In the genomic region with DNA sequence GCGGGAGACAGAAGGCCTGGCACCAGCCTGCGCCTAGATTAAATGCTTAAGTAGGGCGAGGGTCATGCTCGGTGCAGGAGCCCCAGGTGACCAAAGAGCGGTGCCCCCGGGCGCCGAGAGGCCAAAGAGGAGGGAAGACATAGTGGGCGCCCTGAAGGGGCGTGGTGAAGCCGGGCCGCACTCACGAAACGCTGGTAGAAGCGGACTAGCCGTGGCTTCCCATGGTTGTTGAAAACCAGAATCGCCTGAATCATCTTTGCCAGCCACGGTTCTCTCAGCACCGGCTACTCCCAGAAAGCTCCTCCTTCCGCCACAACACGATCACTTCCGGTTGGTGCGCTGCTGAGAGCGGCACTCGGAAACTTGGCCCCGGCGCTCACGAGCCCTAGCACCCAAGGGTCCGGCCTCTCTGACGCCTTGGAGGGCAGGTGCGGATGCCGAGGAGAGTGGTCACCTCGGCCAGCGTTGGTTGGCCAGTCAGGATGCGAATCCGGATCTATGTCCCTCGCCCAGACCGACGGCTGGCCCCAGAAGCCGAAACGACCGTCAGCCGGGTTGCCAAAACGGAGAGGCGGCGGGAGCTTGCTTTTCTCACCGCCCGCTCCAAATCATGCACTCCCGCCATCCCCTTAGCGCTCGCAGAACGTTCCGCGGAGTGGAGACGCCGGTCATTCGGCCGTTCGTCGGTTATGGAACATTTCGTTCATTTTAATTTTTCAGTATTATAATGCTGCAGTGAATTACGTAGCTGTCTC, we compare ENCODE assay signal across 1 cellular context.
TF ChIP-seq lines count a peak whose summit lies in the region.

Gene AP3S2 (minus strand): TSS at position 299 of the 755 bp plus-strand sequence. CDS start 45 bp downstream, at position 254.

TF ChIP-seq in HepG2, 621 proteins besides CTCF, POLR2A, EP300 and RAD21 (continued from another document and continues in another):
- TF ChIP-seq ETS1 (CRISPR knock-in tag; IDR thresholded peaks at IDR 0.05): peak; percentile 95
- TF ChIP-seq GLMP (CRISPR knock-in tag; IDR thresholded peaks at IDR 0.05; ENCODE audit: borderline replicate concordance): no peak
- peak; percentile 92 for TF ChIP-seq MYC (CRISPR knock-in tag; IDR thresholded peaks at IDR 0.05; ENCODE audit: borderline replicate concordance)
- no peak for TF ChIP-seq ZNF101 (CRISPR knock-in tag; IDR thresholded peaks at IDR 0.05; ENCODE audit: borderline replicate concordance, low read depth)
- TF ChIP-seq RFXAP (CRISPR knock-in tag; IDR thresholded peaks at IDR 0.05; ENCODE audit: borderline replicate concordance): peak; percentile 88
- TF ChIP-seq, protein P1, sequence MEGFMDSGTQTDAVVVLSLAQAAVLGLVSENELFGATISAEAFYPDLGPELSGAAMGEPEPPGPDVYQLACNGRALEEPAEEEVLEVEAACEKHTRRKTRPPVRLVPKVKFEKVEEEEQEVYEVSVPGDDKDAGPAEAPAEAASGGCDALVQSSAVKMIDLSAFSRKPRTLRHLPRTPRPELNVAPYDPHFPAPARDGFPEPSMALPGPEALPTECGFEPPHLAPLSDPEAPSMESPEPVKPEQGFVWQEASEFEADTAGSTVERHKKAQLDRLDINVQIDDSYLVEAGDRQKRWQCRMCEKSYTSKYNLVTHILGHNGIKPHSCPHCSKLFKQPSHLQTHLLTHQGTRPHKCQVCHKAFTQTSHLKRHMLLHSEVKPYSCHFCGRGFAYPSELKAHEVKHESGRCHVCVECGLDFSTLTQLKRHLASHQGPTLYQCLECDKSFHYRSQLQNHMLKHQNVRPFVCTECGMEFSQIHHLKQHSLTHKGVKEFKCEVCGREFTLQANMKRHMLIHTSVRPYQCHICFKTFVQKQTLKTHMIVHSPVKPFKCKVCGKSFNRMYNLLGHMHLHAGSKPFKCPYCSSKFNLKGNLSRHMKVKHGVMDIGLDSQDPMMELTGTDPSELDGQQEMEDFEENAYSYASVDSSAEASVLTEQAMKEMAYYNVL (CRISPR knock-in tag; IDR thresholded peaks at IDR 0.05; ENCODE audit: borderline replicate concordance): peak; percentile 74; the same call in 1 of the 2 replicates
- no peak for TF ChIP-seq HMGA1 (CRISPR knock-in tag; conservative IDR thresholded peaks at IDR 0.05)
- TF ChIP-seq ATM (IDR thresholded peaks at IDR 0.05; ENCODE audit: borderline replicate concordance): no peak
- no peak; the same call in 1 of the 2 replicates for TF ChIP-seq ZNF672 (CRISPR knock-in tag; IDR thresholded peaks at IDR 0.05)
- peak; percentile 99 for TF ChIP-seq POGZ (CRISPR knock-in tag; IDR thresholded peaks at IDR 0.05)
- no peak; the same call in 1 of the 2 replicates for TF ChIP-seq ZNF570 (CRISPR knock-in tag; IDR thresholded peaks at IDR 0.05; ENCODE audit: borderline replicate concordance)
- TF ChIP-seq ZNF343 (CRISPR knock-in tag; IDR thresholded peaks at IDR 0.05): no peak
- peak; percentile 90 for TF ChIP-seq RCOR2 (CRISPR knock-in tag; IDR thresholded peaks at IDR 0.05)
- TF ChIP-seq ZNF17 (CRISPR knock-in tag; IDR thresholded peaks at IDR 0.05): no peak
- no peak for TF ChIP-seq ZNF317 (CRISPR knock-in tag; IDR thresholded peaks at IDR 0.05)
- TF ChIP-seq ZFP90 (CRISPR knock-in tag; IDR thresholded peaks at IDR 0.05; ENCODE audit: borderline replicate concordance): no peak
- peak; percentile 64 for TF ChIP-seq ZNF615 (CRISPR knock-in tag; IDR thresholded peaks at IDR 0.05; ENCODE audit: borderline replicate concordance)
- TF ChIP-seq, protein P2, sequence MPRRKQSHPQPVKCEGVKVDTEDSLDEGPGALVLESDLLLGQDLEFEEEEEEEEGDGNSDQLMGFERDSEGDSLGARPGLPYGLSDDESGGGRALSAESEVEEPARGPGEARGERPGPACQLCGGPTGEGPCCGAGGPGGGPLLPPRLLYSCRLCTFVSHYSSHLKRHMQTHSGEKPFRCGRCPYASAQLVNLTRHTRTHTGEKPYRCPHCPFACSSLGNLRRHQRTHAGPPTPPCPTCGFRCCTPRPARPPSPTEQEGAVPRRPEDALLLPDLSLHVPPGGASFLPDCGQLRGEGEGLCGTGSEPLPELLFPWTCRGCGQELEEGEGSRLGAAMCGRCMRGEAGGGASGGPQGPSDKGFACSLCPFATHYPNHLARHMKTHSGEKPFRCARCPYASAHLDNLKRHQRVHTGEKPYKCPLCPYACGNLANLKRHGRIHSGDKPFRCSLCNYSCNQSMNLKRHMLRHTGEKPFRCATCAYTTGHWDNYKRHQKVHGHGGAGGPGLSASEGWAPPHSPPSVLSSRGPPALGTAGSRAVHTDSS (CRISPR knock-in tag; conservative IDR thresholded peaks at IDR 0.05): no peak
- TF ChIP-seq ZNF543 (CRISPR knock-in tag; IDR thresholded peaks at IDR 0.05): peak; percentile 66; the same call in 1 of the 2 replicates
- peak; percentile 92 for TF ChIP-seq ZMYM3 (CRISPR knock-in tag; IDR thresholded peaks at IDR 0.05)
- TF ChIP-seq PHF5A (CRISPR knock-in tag; IDR thresholded peaks at IDR 0.05; ENCODE audit: low read depth, unreplicated experiment): peak; percentile 98
- TF ChIP-seq MXD4 (CRISPR knock-in tag; IDR thresholded peaks at IDR 0.05): peak; percentile 94
- TF ChIP-seq ZNF121 (CRISPR knock-in tag; IDR thresholded peaks at IDR 0.05): peak; percentile 50; the same call in 1 of the 2 replicates
- TF ChIP-seq NFKBIZ (CRISPR knock-in tag; IDR thresholded peaks at IDR 0.05): peak; percentile 87
- TF ChIP-seq EEA1 (CRISPR knock-in tag; IDR thresholded peaks at IDR 0.05; ENCODE audit: borderline replicate concordance): no peak; the same call in 1 of the 2 replicates
- peak; percentile 88 for TF ChIP-seq ZBTB34 (CRISPR knock-in tag; IDR thresholded peaks at IDR 0.05)
- TF ChIP-seq ZSCAN21 (CRISPR knock-in tag; IDR thresholded peaks at IDR 0.05; ENCODE audit: borderline replicate concordance): peak; percentile 93
- TF ChIP-seq ZNF572 (CRISPR knock-in tag; IDR thresholded peaks at IDR 0.05): peak; percentile 91; the same call in 1 of the 2 replicates
- TF ChIP-seq CBX2 (IDR thresholded peaks at IDR 0.05; ENCODE audit: low read depth, low read length): no peak; the same call in 1 of the 2 replicates
- peak; percentile 49; the same call in 1 of the 2 replicates for TF ChIP-seq CBX2 (CRISPR knock-in tag; IDR thresholded peaks at IDR 0.05; ENCODE audit: low read depth)
- TF ChIP-seq DNMT1 (CRISPR knock-in tag; IDR thresholded peaks at IDR 0.05): peak; percentile 89; the same call in 1 of the 2 replicates
- TF ChIP-seq BORCS8-MEF2B (CRISPR knock-in tag; IDR thresholded peaks at IDR 0.05): peak; percentile 95
- TF ChIP-seq MBNL3 (CRISPR knock-in tag; conservative IDR thresholded peaks at IDR 0.05): no peak
- peak; percentile 99; the same call in 1 of the 2 replicates for TF ChIP-seq ZNF550 (CRISPR knock-in tag; IDR thresholded peaks at IDR 0.05; ENCODE audit: borderline replicate concordance)
- TF ChIP-seq FOXC1 (CRISPR knock-in tag; IDR thresholded peaks at IDR 0.05; ENCODE audit: borderline replicate concordance): peak; percentile 89; the same call in 1 of the 2 replicates
- TF ChIP-seq, protein P3, sequence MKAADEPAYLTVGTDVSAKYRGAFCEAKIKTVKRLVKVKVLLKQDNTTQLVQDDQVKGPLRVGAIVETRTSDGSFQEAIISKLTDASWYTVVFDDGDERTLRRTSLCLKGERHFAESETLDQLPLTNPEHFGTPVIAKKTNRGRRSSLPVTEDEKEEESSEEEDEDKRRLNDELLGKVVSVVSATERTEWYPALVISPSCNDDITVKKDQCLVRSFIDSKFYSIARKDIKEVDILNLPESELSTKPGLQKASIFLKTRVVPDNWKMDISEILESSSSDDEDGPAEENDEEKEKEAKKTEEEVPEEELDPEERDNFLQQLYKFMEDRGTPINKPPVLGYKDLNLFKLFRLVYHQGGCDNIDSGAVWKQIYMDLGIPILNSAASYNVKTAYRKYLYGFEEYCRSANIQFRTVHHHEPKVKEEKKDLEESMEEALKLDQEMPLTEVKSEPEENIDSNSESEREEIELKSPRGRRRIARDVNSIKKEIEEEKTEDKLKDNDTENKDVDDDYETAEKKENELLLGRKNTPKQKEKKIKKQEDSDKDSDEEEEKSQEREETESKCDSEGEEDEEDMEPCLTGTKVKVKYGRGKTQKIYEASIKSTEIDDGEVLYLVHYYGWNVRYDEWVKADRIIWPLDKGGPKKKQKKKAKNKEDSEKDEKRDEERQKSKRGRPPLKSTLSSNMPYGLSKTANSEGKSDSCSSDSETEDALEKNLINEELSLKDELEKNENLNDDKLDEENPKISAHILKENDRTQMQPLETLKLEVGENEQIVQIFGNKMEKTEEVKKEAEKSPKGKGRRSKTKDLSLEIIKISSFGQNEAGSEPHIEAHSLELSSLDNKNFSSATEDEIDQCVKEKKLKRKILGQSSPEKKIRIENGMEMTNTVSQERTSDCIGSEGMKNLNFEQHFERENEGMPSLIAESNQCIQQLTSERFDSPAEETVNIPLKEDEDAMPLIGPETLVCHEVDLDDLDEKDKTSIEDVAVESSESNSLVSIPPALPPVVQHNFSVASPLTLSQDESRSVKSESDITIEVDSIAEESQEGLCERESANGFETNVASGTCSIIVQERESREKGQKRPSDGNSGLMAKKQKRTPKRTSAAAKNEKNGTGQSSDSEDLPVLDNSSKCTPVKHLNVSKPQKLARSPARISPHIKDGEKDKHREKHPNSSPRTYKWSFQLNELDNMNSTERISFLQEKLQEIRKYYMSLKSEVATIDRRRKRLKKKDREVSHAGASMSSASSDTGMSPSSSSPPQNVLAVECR (CRISPR knock-in tag; IDR thresholded peaks at IDR 0.05; ENCODE audit: borderline replicate concordance): peak; percentile 98
- TF ChIP-seq, protein P4, sequence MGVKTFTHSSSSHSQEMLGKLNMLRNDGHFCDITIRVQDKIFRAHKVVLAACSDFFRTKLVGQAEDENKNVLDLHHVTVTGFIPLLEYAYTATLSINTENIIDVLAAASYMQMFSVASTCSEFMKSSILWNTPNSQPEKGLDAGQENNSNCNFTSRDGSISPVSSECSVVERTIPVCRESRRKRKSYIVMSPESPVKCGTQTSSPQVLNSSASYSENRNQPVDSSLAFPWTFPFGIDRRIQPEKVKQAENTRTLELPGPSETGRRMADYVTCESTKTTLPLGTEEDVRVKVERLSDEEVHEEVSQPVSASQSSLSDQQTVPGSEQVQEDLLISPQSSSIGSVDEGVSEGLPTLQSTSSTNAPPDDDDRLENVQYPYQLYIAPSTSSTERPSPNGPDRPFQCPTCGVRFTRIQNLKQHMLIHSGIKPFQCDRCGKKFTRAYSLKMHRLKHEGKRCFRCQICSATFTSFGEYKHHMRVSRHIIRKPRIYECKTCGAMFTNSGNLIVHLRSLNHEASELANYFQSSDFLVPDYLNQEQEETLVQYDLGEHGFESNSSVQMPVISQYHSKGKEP (CRISPR knock-in tag; IDR thresholded peaks at IDR 0.05): 0 out of 2 replicates have a peak, but pooled peaks have one; percentile 69
- TF ChIP-seq ZNF510 (CRISPR knock-in tag; IDR thresholded peaks at IDR 0.05; ENCODE audit: low read depth): no peak; the same call in 1 of the 2 replicates
- TF ChIP-seq ZNF703 (CRISPR knock-in tag; IDR thresholded peaks at IDR 0.05; ENCODE audit: borderline replicate concordance): peak; percentile 86; the same call in 1 of the 2 replicates
- peak; percentile 99 for TF ChIP-seq HDAC2 (CRISPR knock-in tag; IDR thresholded peaks at IDR 0.05)
- TF ChIP-seq ZNF674 (CRISPR knock-in tag; IDR thresholded peaks at IDR 0.05; ENCODE audit: low read depth): no peak
- TF ChIP-seq ZNF335 (CRISPR knock-in tag; IDR thresholded peaks at IDR 0.05): 0 out of 2 replicates have a peak, but pooled peaks have one; percentile 66
- peak; percentile 88; the same call in 1 of the 2 replicates for TF ChIP-seq ZNF768 (CRISPR knock-in tag; IDR thresholded peaks at IDR 0.05)
- TF ChIP-seq ZFX (CRISPR knock-in tag; IDR thresholded peaks at IDR 0.05; ENCODE audit: low read depth): peak; percentile 90
- peak; percentile 89 for TF ChIP-seq ZC3H13 (CRISPR knock-in tag; IDR thresholded peaks at IDR 0.05)
- peak; percentile 96; the same call in 1 of the 2 replicates for TF ChIP-seq SMAD1 (CRISPR knock-in tag; IDR thresholded peaks at IDR 0.05; ENCODE audit: borderline replicate concordance, low read depth)
- TF ChIP-seq SNAPC5 (CRISPR knock-in tag; IDR thresholded peaks at IDR 0.05; ENCODE audit: borderline replicate concordance): peak; percentile 51; the same call in 1 of the 2 replicates
- no peak for TF ChIP-seq ZNF20 (CRISPR knock-in tag; IDR thresholded peaks at IDR 0.05)
- TF ChIP-seq ZNF777 (CRISPR knock-in tag; IDR thresholded peaks at IDR 0.05): peak; percentile 98
- peak; percentile 88; the same call in 1 of the 2 replicates for TF ChIP-seq KDM3A (CRISPR knock-in tag; IDR thresholded peaks at IDR 0.05; ENCODE audit: low read depth)
- peak; percentile 90; the same call in 1 of the 2 replicates for TF ChIP-seq PCBP1 (IDR thresholded peaks at IDR 0.05; ENCODE audit: borderline replicate concordance, low read depth, low read length)
- peak; percentile 74 for TF ChIP-seq TBX3 (IDR thresholded peaks at IDR 0.05; ENCODE audit: borderline replicate concordance)
